9 cellular contexts compared by ENCODE assay signal in genomic region chr18:47953471-47953931, GRCh38. TPM values are rescaled to one million over a fixed set of nuclear protein-coding genes. Genes with fewer than 3 reads are reported as not detected.
DNase-seq lines count a peak whose midpoint lies in the region; ATAC-seq and TF ChIP-seq lines count a peak whose summit lies in the region.
"Had no signal": no experiment of that assay in that cellular context is flagged by ENCODE, and none has a peak within 500 bp of the region (broad histone marks: within the 10 kb centered on the region; RNA-seq: fewer than 3 reads in every experiment).

No MANE protein-coding gene starts in this region.

- H3K4me3 ChIP-seq in MM.1S (ENCODE audit: low read length) (no peak overlapping the region), brain microvascular endothelial cell (ENCODE audit: low read depth, low read length) (no peak overlapping the region)

- peaks cover 7% of the 10 kb centered on the region for H3K4me1 ChIP-seq in MM.1S (ENCODE audit: low read length)

- H3K9me3 ChIP-seq in MM.1S (replicated peaks; ENCODE audit: insufficient read depth, low read length): no peaks in the 10 kb centered on the region

- no peak overlapping the region for H3K4me2 ChIP-seq in MM.1S (ENCODE audit: low read depth, low read length)

- CTCF ChIA-PET in activated CD4-positive, alpha-beta memory T cell treated with anti-CD3 and anti-CD28 coated beads, Interleukin-2, amount 10 ng/mL, durations not matched to agents 7 days and 5 days (lab: Charles Lee): interaction anchor here (1.0 to 1.4 kb wide), 2 partner anchors 44 to 51 kb away, joined by 3 to 4 read pairs; no protein-coding TSS in a partner anchor

- 0 out of 2 replicates have a peak, but pooled peaks cover 3% of the 10 kb centered on the region for H3F3A ChIP-seq in MM.1S (ENCODE audit: insufficient read depth, low read length)

- no peak for TF ChIP-seq CTCF in MM.1S (IDR thresholded peaks at IDR 0.05; ENCODE audit: low read length)
- no peak for TF ChIP-seq CTCF in glutamatergic neuron (IDR thresholded peaks at IDR 0.05; ENCODE audit: partially characterized antibody, unreplicated experiment)
- no peak for TF ChIP-seq CTCF in brain microvascular endothelial cell (IDR thresholded peaks at IDR 0.05; ENCODE audit: low read depth, low read length, missing control alignments)

- ATAC-seq in GM21717 (IDR thresholded peaks at IDR 0.05; ENCODE audit: unreplicated experiment): peak; percentile 66
- peak; percentile 83 for ATAC-seq in stimulated activated naive CD8-positive, alpha-beta T cell treated with anti-CD3 and anti-CD28 coated beads, Interleukin-15, Interleukin-2, amounts not matched to agents 100 U/mL and 50 U/mL, for 24 hours

- DNase-seq in NCI-H2107 (lab: John Stamatoyannopoulos, UW): peak; percentile 9
- no peak for DNase-seq in NCI-H2107 treated with DMSO at 0.1 percent for 48 hours (lab: John Stamatoyannopoulos, UW; ENCODE audit: unreplicated experiment)
- peak; percentile 62 for DNase-seq in MM.1S
- DNase-seq in activated CD4-positive, alpha-beta memory T cell treated with anti-CD3 and anti-CD28 coated beads, Interleukin-2, amount 10 ng/mL, durations not matched to agents 7 days and 5 days: peak; percentile 65
- peak; percentile 36 for DNase-seq in glutamatergic neuron
- DNase-seq in stimulated activated naive CD8-positive, alpha-beta T cell treated with anti-CD3 and anti-CD28 coated beads, Interleukin-15, Interleukin-2, amounts not matched to agents 100 U/mL and 50 U/mL, for 24 hours: peak; percentile 33
- DNase-seq in brain microvascular endothelial cell: no peak

- H3K27me3 Mint-ChIP-seq in activated CD4-positive, alpha-beta memory T cell treated with anti-CD3 and anti-CD28 coated beads, Interleukin-2, amount 10 ng/mL, durations not matched to agents 7 days and 5 days: peaks cover 26% of the 10 kb centered on the region
- H3K27me3 Mint-ChIP-seq in glutamatergic neuron (ENCODE audit: unreplicated experiment): no peaks in the 10 kb centered on the region

- no peaks in the 10 kb centered on the region for H4K20me1 ChIP-seq in MM.1S (ENCODE audit: insufficient read depth, low read length)

- no peak overlapping the region for H3K9ac ChIP-seq in MM.1S (ENCODE audit: low read length)

- H3K36me3 ChIP-seq in MM.1S (replicated peaks; ENCODE audit: insufficient read depth, low read length) (no peaks in the 10 kb centered on the region), brain microvascular endothelial cell (replicated peaks) (no peaks in the 10 kb centered on the region)

- peaks cover 16% of the 10 kb centered on the region for H3K4me1 Mint-ChIP-seq in activated CD4-positive, alpha-beta memory T cell treated with anti-CD3 and anti-CD28 coated beads, Interleukin-2, amount 10 ng/mL, durations not matched to agents 7 days and 5 days
- peaks cover 6% of the 10 kb centered on the region for H3K4me1 Mint-ChIP-seq in glutamatergic neuron (ENCODE audit: low read depth, unreplicated experiment)
- H3K4me1 Mint-ChIP-seq: neural crest cell had no signal

- in situ Hi-C loops in brain microvascular endothelial cell (cut with HindIII; ENCODE audit: low pct_ligation_motif_present, low sequenced_read_pairs): no loop called here

- no peaks in the 10 kb centered on the region for H3K36me3 Mint-ChIP-seq in activated CD4-positive, alpha-beta memory T cell treated with anti-CD3 and anti-CD28 coated beads, Interleukin-2, amount 10 ng/mL, durations not matched to agents 7 days and 5 days (ENCODE audit: low read depth)
- H3K36me3 Mint-ChIP-seq in glutamatergic neuron (ENCODE audit: unreplicated experiment): no peaks in the 10 kb centered on the region

- H3K27ac Mint-ChIP-seq in activated CD4-positive, alpha-beta memory T cell treated with anti-CD3 and anti-CD28 coated beads, Interleukin-2, amount 10 ng/mL, durations not matched to agents 7 days and 5 days: peak overlapping the region; percentile 86
- peak overlapping the region; percentile 71 for H3K27ac Mint-ChIP-seq in glutamatergic neuron (ENCODE audit: unreplicated experiment)

- H3K9me2 ChIP-seq in MM.1S (replicated peaks; ENCODE audit: insufficient read depth, low read length): no peaks in the 10 kb centered on the region

- H3K27me3 ChIP-seq in MM.1S (replicated peaks; ENCODE audit: insufficient read depth, low read length): no peaks in the 10 kb centered on the region
- no peaks in the 10 kb centered on the region for H3K27me3 ChIP-seq in brain microvascular endothelial cell (replicated peaks)

- no peaks in the 10 kb centered on the region for H3K79me2 ChIP-seq in MM.1S (ENCODE audit: low read length)

- H2AFZ ChIP-seq in MM.1S (ENCODE audit: low read length): no peak overlapping the region

- H3K27ac ChIP-seq in MM.1S (ENCODE audit: low read length) (no peak overlapping the region), brain microvascular endothelial cell (no peak overlapping the region)

- no peak overlapping the region for H3K4me3 Mint-ChIP-seq in activated CD4-positive, alpha-beta memory T cell treated with anti-CD3 and anti-CD28 coated beads, Interleukin-2, amount 10 ng/mL, durations not matched to agents 7 days and 5 days
- H3K4me3 Mint-ChIP-seq in glutamatergic neuron (ENCODE audit: unreplicated experiment): no peak overlapping the region
- H3K4me3 Mint-ChIP-seq: neural crest cell had no signal

- H3K9me3 Mint-ChIP-seq in activated CD4-positive, alpha-beta memory T cell treated with anti-CD3 and anti-CD28 coated beads, Interleukin-2, amount 10 ng/mL, durations not matched to agents 7 days and 5 days: peaks cover 1% of the 10 kb centered on the region
- H3K9me3 Mint-ChIP-seq in glutamatergic neuron (ENCODE audit: unreplicated experiment): peaks cover 3% of the 10 kb centered on the region
- H3K9me3 Mint-ChIP-seq: neural crest cell had no signal

- POLR2A ChIA-PET in activated CD4-positive, alpha-beta memory T cell treated with anti-CD3 and anti-CD28 coated beads, Interleukin-2, amount 10 ng/mL, durations not matched to agents 7 days and 5 days (lab: Charles Lee): interaction anchor here (0.6 to 1.6 kb wide), 4 partner anchors 19 to 25 kb away, joined by 3 to 12 read pairs (median 4); partner anchors contain the start of gene SMAD2

RNA-seq across cellular contexts. Expression of gene SMAD2, which starts 23.0 kb away (rescaled TPM):
- 100 to 1,000 TPM; 170 to 174 TPM for total RNA-seq in activated CD4-positive, alpha-beta memory T cell treated with anti-CD3 and anti-CD28 coated beads, Interleukin-2, amount 10 ng/mL, durations not matched to agents 7 days and 5 days
- 134 TPM for total RNA-seq in glutamatergic neuron (ENCODE audit: unreplicated experiment)

Comparison
In these comparisons a context has a peak if more than half of its experiments do, and no peak if none do; other contexts are left out.
1. DNase-seq: peak in NCI-H2107 (single experiment), MM.1S (single experiment), activated CD4-positive, alpha-beta memory T cell treated with anti-CD3 and anti-CD28 coated beads, Interleukin-2, amount 10 ng/mL, durations not matched to agents 7 days and 5 days (single experiment), glutamatergic neuron (single experiment) and stimulated activated naive CD8-positive, alpha-beta T cell treated with anti-CD3 and anti-CD28 coated beads, Interleukin-15, Interleukin-2, amounts not matched to agents 100 U/mL and 50 U/mL, for 24 hours (single experiment); none in NCI-H2107 treated with DMSO at 0.1 percent for 48 hours (single experiment) and brain microvascular endothelial cell (single experiment).